ENCODE assay signal across 26 cellular contexts in genomic region chr6:161094904-161095440, GRCh38.
A peak's percentile ranks its signal among the peaks of the same experiment; 100 is the strongest.
DNase-seq lines count a peak whose midpoint lies in the region; ATAC-seq, FAIRE-seq and TF ChIP-seq lines count a peak whose summit lies in the region.
"Had no signal": no experiment of that assay in that cellular context is flagged by ENCODE, and none has a peak within 500 bp of the region (broad histone marks: within the 10 kb centered on the region; RNA-seq: fewer than 3 reads in every experiment).

No MANE protein-coding gene starts in this region.

- H3T11ph ChIP-seq in H9 (ENCODE audit: low read length): no peak overlapping the region

- no peak overlapping the region for H3K4me2 ChIP-seq in H9 (ENCODE audit: insufficient read depth, insufficient read length, low read length)

- H2BK20ac ChIP-seq in H9 (ENCODE audit: low read depth, low read length, poor library complexity, severe bottlenecking): no peak overlapping the region

- no peak for DNase-seq in H9
- peak; percentile 10 for DNase-seq in HTR-8/SVneo (ENCODE audit: insufficient read length, low spot score)
- peak; percentile 65 for DNase-seq in kidney tubule cell (ENCODE audit: low spot score)
- DNase-seq in SK-N-DZ (ENCODE audit: low spot score): no peak
- DNase-seq in activated T-cell treated with anti-CD3 and anti-CD28 coated beads, Interleukin-2, amount 50 U/mL, for 24 hours: no peak
- DNase-seq in NCI-H748 treated with DMSO at 0.1 percent for 48 hours (lab: John Stamatoyannopoulos, UW): no peak
- DNase-seq: activated B cell treated with CpG ODN at 0.5 μM for 24 hours; activated CD4-positive, alpha-beta T cell treated with anti-CD3 and anti-CD28 coated beads, Interleukin-2, amount 50 U/mL, for 4 hours; CD4-positive, alpha-beta T cell; GOT3; head of caudate nucleus; mesenchymal stem cell; MG63; NCI-H2171 treated with DMSO at 0.1 percent for 48 hours; NCI-H524 treated with DMSO at 0.1 percent for 48 hours; Peyer's patch; stimulated activated CD8-positive, alpha-beta memory T cell treated with anti-CD3 and anti-CD28 coated beads, Interleukin-4, amount 100 ng/mL, for 48 hours; stomach; tibial artery had no signal

- no peaks in the 10 kb centered on the region for H3K9me3 ChIP-seq in H9 (ENCODE audit: control insufficient read depth, low read depth, low read length)
- H3K9me3 ChIP-seq: MG63, neutrophil, Peyer's patch, prostate gland, stomach, tibial artery had no signal

- H3K27ac Mint-ChIP-seq in H9: peak overlapping the region in 2 of 3 experiments; percentile 17 to 20; a peak in 1 of 7 replicates
- peak overlapping the region; percentile 7 for H3K27ac Mint-ChIP-seq in activated T-helper 17 cell treated with anti-CD3 and anti-CD28 coated beads, Interleukin-2, amount 50 U/mL, for 72 hours
- no peak overlapping the region for H3K27ac Mint-ChIP-seq in activated T-cell treated with anti-CD3 and anti-CD28 coated beads, Interleukin-2, amount 50 U/mL, for 24 hours
- H3K27ac Mint-ChIP-seq: activated B cell treated with CpG ODN at 0.5 μM for 24 hours; activated T-helper 2 cell treated with anti-CD3 and anti-CD28 coated beads, Interferon-gamma antibody, Interleukin-2, Interleukin-4, amounts not matched to agents 10 μg/mL and 5 μg/mL and 100 μg/mL, durations not matched to agents 14 hours and 24 hours and 36 hours; CD4-positive, alpha-beta T cell had no signal

- no peaks in the 10 kb centered on the region for H3K79me2 ChIP-seq in H9 (ENCODE audit: insufficient read depth, low read length)

- H3K23ac ChIP-seq in H9 (ENCODE audit: insufficient read length, low read depth, low read length): no peak overlapping the region

- H3K27ac ChIP-seq in H9 (ENCODE audit: insufficient read length, low read depth, low read length): no peak overlapping the region
- H3K27ac ChIP-seq: neutrophil, Peyer's patch, prostate gland, stomach, tibial artery had no signal

- H4K8ac ChIP-seq in H9 (replicated peaks; ENCODE audit: insufficient read length, low read depth, low read length): no peak overlapping the region

- no peak overlapping the region for H2BK12ac ChIP-seq in H9 (ENCODE audit: insufficient read length, low read depth, low read length)

- ATAC-seq in activated T-helper 17 cell treated with anti-CD3 and anti-CD28 coated beads, Interleukin-2, amount 50 U/mL, for 72 hours (replicated peaks): no peak
- ATAC-seq: activated naive CD4-positive, alpha-beta T cell treated with anti-CD3 and anti-CD28 coated beads, Interleukin-2, amount 50 U/mL, for 72 hours had no signal

- H3K56ac ChIP-seq in H9 (ENCODE audit: insufficient read length, low read depth, low read length): no peak overlapping the region

- H3K9ac ChIP-seq in H9 (ENCODE audit: extremely low read depth, insufficient read length, low read length): no peak overlapping the region

- no CpG with 5 or more reads among the region's 5 CpGs for WGBS in H9 (ENCODE audit: extremely low coverage, insufficient read length, low lambda C conversion rate)

- no peak overlapping the region for H2BK15ac ChIP-seq in H9 (ENCODE audit: low read depth, low read length)

- H2BK120ac ChIP-seq in H9 (ENCODE audit: low read depth, low read length, poor library complexity, severe bottlenecking): no peak overlapping the region

- H3K18ac ChIP-seq in H9 (ENCODE audit: insufficient read length, low read depth, low read length): no peak overlapping the region

- peaks cover 8 to 12% of the 10 kb centered on the region in 2 experiments for H3K4me1 Mint-ChIP-seq in H9
- peaks cover 8% of the 10 kb centered on the region for H3K4me1 Mint-ChIP-seq in activated T-helper 17 cell treated with anti-CD3 and anti-CD28 coated beads, Interleukin-2, amount 50 U/mL, for 72 hours
- H3K4me1 Mint-ChIP-seq in activated T-cell treated with anti-CD3 and anti-CD28 coated beads, Interleukin-2, amount 50 U/mL, for 24 hours (ENCODE audit: low read depth): peaks cover 6% of the 10 kb centered on the region
- H3K4me1 Mint-ChIP-seq: activated B cell treated with CpG ODN at 0.5 μM for 24 hours; central memory CD8-positive, alpha-beta T cell had no signal

- H2BK5ac ChIP-seq in H9 (ENCODE audit: insufficient read length, low read length): no peak overlapping the region

- H3K79me1 ChIP-seq in H9 (ENCODE audit: insufficient read depth, low read depth, low read length, poor library complexity, severe bottlenecking): no peaks in the 10 kb centered on the region

- H2AK5ac ChIP-seq in H9 (ENCODE audit: insufficient read length, low read length): no peak overlapping the region

- H3K36me3 Mint-ChIP-seq in H9 (ENCODE audit: insufficient read depth in 1 of 3, low read depth in 3 of 3): peaks cover 13 to 54% (median 38%) of the 10 kb centered on the region in 3 experiments; a peak in 5 of 7 replicates
- H3K36me3 Mint-ChIP-seq in activated T-helper 17 cell treated with anti-CD3 and anti-CD28 coated beads, Interleukin-2, amount 50 U/mL, for 72 hours (ENCODE audit: low read depth): peaks cover 95% of the 10 kb centered on the region
- H3K36me3 Mint-ChIP-seq in activated T-cell treated with anti-CD3 and anti-CD28 coated beads, Interleukin-2, amount 50 U/mL, for 24 hours (ENCODE audit: low read depth): peaks cover 85% of the 10 kb centered on the region

- H3K27me3 Mint-ChIP-seq in H9 (ENCODE audit: low read depth): no peaks in the 10 kb centered on the region
- H3K27me3 Mint-ChIP-seq in activated T-helper 17 cell treated with anti-CD3 and anti-CD28 coated beads, Interleukin-2, amount 50 U/mL, for 72 hours: no peaks in the 10 kb centered on the region
- no peaks in the 10 kb centered on the region for H3K27me3 Mint-ChIP-seq in activated T-cell treated with anti-CD3 and anti-CD28 coated beads, Interleukin-2, amount 50 U/mL, for 24 hours
- H3K27me3 Mint-ChIP-seq: activated B cell treated with CpG ODN at 0.5 μM for 24 hours; CD4-positive, alpha-beta T cell; central memory CD8-positive, alpha-beta T cell had no signal

- no peak overlapping the region for H4K5ac ChIP-seq in H9 (ENCODE audit: insufficient read length, low read depth, low read length)

- no peaks in the 10 kb centered on the region for H4K20me1 ChIP-seq in H9 (ENCODE audit: control insufficient read depth, insufficient read depth, insufficient read length)

- H3K9me3 Mint-ChIP-seq in H9: no peaks in the 10 kb centered on the region
- H3K9me3 Mint-ChIP-seq in activated T-helper 17 cell treated with anti-CD3 and anti-CD28 coated beads, Interleukin-2, amount 50 U/mL, for 72 hours: no peaks in the 10 kb centered on the region
- no peaks in the 10 kb centered on the region for H3K9me3 Mint-ChIP-seq in activated T-cell treated with anti-CD3 and anti-CD28 coated beads, Interleukin-2, amount 50 U/mL, for 24 hours
- H3K9me3 Mint-ChIP-seq: activated B cell treated with CpG ODN at 0.5 μM for 24 hours; activated naive CD4-positive, alpha-beta T cell treated with anti-CD3 and anti-CD28 coated beads, Interleukin-2, amount 50 U/mL, for 72 hours; activated T-helper 2 cell treated with anti-CD3 and anti-CD28 coated beads, Interferon-gamma antibody, Interleukin-2, Interleukin-4, amounts not matched to agents 10 μg/mL and 5 μg/mL and 100 μg/mL, durations not matched to agents 14 hours and 24 hours and 36 hours; CD4-positive, alpha-beta T cell; central memory CD8-positive, alpha-beta T cell had no signal

- no peak overlapping the region for H2AFZ ChIP-seq in H9 (ENCODE audit: low read length)

- TF ChIP-seq CTCF in H9 (conservative IDR thresholded peaks at IDR 0.05): no peak

- no peak for FAIRE-seq in HTR-8/SVneo (lab: Jason Lieb, UNC)
- FAIRE-seq: astrocyte had no signal

- no peaks in the 10 kb centered on the region for H3K4me1 ChIP-seq in H9 (ENCODE audit: insufficient read depth, low read length)
- H3K4me1 ChIP-seq: Peyer's patch, prostate gland, stomach, tibial artery had no signal

- H3K4ac ChIP-seq in H9 (ENCODE audit: low read depth, low read length): no peak overlapping the region

- no peak overlapping the region for H3K4me3 Mint-ChIP-seq in H9
- no peak overlapping the region for H3K4me3 Mint-ChIP-seq in activated T-helper 17 cell treated with anti-CD3 and anti-CD28 coated beads, Interleukin-2, amount 50 U/mL, for 72 hours
- no peak overlapping the region for H3K4me3 Mint-ChIP-seq in activated T-cell treated with anti-CD3 and anti-CD28 coated beads, Interleukin-2, amount 50 U/mL, for 24 hours
- H3K4me3 Mint-ChIP-seq: activated B cell treated with CpG ODN at 0.5 μM for 24 hours; CD4-positive, alpha-beta T cell; central memory CD8-positive, alpha-beta T cell had no signal

- no peaks in the 10 kb centered on the region for H3K27me3 ChIP-seq in H9 (ENCODE audit: insufficient read depth, low read length)
- H3K27me3 ChIP-seq: MG63, neutrophil, Peyer's patch, stomach, tibial artery had no signal

- H3K14ac ChIP-seq in H9 (ENCODE audit: insufficient read depth, low read length): no peak overlapping the region

- H4K91ac ChIP-seq in H9 (ENCODE audit: insufficient read length, low read depth, low read length): no peak overlapping the region

- no peaks in the 10 kb centered on the region for H3K23me2 ChIP-seq in H9 (ENCODE audit: insufficient read length, low read depth, low read length, poor library complexity, severe bottlenecking)

Comparison
In these comparisons a context has a peak if more than half of its experiments do, and no peak if none do; other contexts are left out.
1. DNase-seq: peak in HTR-8/SVneo (single experiment) and kidney tubule cell (single experiment); none in H9 (single experiment), SK-N-DZ (single experiment), activated T-cell treated with anti-CD3 and anti-CD28 coated beads, Interleukin-2, amount 50 U/mL, for 24 hours (single experiment) and NCI-H748 treated with DMSO at 0.1 percent for 48 hours (single experiment).